19 cellular contexts compared by ENCODE assay signal in genomic region chr3:49256152-49256551, GRCh38. TPM values are rescaled to one million over a fixed set of nuclear protein-coding genes. Genes with fewer than 3 reads are reported as not detected.
DNase-seq lines count a peak whose midpoint lies in the region; ATAC-seq and TF ChIP-seq lines count a peak whose summit lies in the region.
"Had no signal": no experiment of that assay in that cellular context is flagged by ENCODE, and none has a peak within 500 bp of the region (broad histone marks: within the 10 kb centered on the region; RNA-seq: fewer than 3 reads in every experiment).

No MANE protein-coding gene starts in this region.

- peak; percentile 12; the same call in 1 of the 2 replicates for ATAC-seq in PC-3
- ATAC-seq in mucosa of descending colon, result peak; percentile 30
- ATAC-seq in WTC11, result no peak
- no peak for ATAC-seq in GM21786 (IDR thresholded peaks at IDR 0.05; ENCODE audit: unreplicated experiment)

- H3K79me2 ChIP-seq in PC-3 (ENCODE audit: low read length), result no peaks in the 10 kb centered on the region

- H4K20me1 ChIP-seq in BLaER1 (no peaks in the 10 kb centered on the region), PC-3 (ENCODE audit: low read length) (no peaks in the 10 kb centered on the region)

- H3K27ac ChIP-seq in BLaER1 (peak overlapping the region; percentile 67), PC-3 (ENCODE audit: low read length) (no peak overlapping the region), rectal smooth muscle tissue (ENCODE audit: low read depth, low read length) (peak overlapping the region; percentile 28)
- H3K27ac ChIP-seq: SJCRH30 had no signal

- no peak overlapping the region for H2AFZ ChIP-seq in PC-3 (ENCODE audit: low read length)

- H3K36me3 Mint-ChIP-seq in WTC11, result no peaks in the 10 kb centered on the region
- H3K36me3 Mint-ChIP-seq: CD4-positive, alpha-beta memory T cell had no signal

- intact Hi-C loops in PC-3 (cut with micrococcal nuclease) (no loop called here), mucosa of descending colon (cut with DNase I, micrococcal nuclease) (no loop called here)

- no peak overlapping the region for H3K27ac Mint-ChIP-seq in WTC11
- H3K27ac Mint-ChIP-seq: B cell; CD4-positive, alpha-beta memory T cell had no signal

- no peaks in the 10 kb centered on the region for H3K9me2 ChIP-seq in PC-3 (replicated peaks; ENCODE audit: low read length)

- H3K36me3 ChIP-seq in BLaER1 (no peaks in the 10 kb centered on the region), PC-3 (ENCODE audit: low read depth, low read length) (no peaks in the 10 kb centered on the region), mucosa of descending colon (ENCODE audit: low read depth) (no peaks in the 10 kb centered on the region), rectal smooth muscle tissue (ENCODE audit: control insufficient read depth, insufficient read depth, low read length) (no peaks in the 10 kb centered on the region)
- H3K36me3 ChIP-seq: SJCRH30 had no signal

- H3K4me2 ChIP-seq in BLaER1 (peak overlapping the region; percentile 89), PC-3 (ENCODE audit: low read length) (peak overlapping the region; percentile 23)

- H3K27me3 ChIP-seq in BLaER1 (no peaks in the 10 kb centered on the region; the same call in 1 of the 2 replicates), PC-3 (ENCODE audit: low read length) (no peaks in the 10 kb centered on the region), rectal smooth muscle tissue (ENCODE audit: control insufficient read depth, insufficient read depth, low read length) (no peaks in the 10 kb centered on the region)
- H3K27me3 ChIP-seq: SJCRH30 had no signal

- POLR2A ChIA-PET in PC-3 (lab: Charles Lee; ENCODE audit: unreplicated experiment) (no interaction called here), WTC11 (lab: Charles Lee) (no interaction called here)

- H3K4me1 Mint-ChIP-seq in WTC11, result no peaks in the 10 kb centered on the region
- H3K4me1 Mint-ChIP-seq: B cell; CD4-positive, alpha-beta memory T cell had no signal

- no peaks in the 10 kb centered on the region for H3K9me3 Mint-ChIP-seq in WTC11
- H3K9me3 Mint-ChIP-seq: CD4-positive, alpha-beta memory T cell had no signal

- TF ChIP-seq CTCF in PC-3 (conservative IDR thresholded peaks at IDR 0.05; ENCODE audit: low read depth, low read length) (no peak), mucosa of descending colon (IDR thresholded peaks at IDR 0.05) (no peak), WTC11 (IDR thresholded peaks at IDR 0.05) (no peak)

- H3K27me3 Mint-ChIP-seq in WTC11 (ENCODE audit: low read depth), result no peaks in the 10 kb centered on the region
- H3K27me3 Mint-ChIP-seq: B cell had no signal

- H3K4me3 Mint-ChIP-seq in WTC11, result no peak overlapping the region
- H3K4me3 Mint-ChIP-seq: B cell; CD4-positive, alpha-beta memory T cell had no signal

- H3K9ac ChIP-seq in BLaER1 (peak overlapping the region; percentile 59), PC-3 (ENCODE audit: low read length) (no peak overlapping the region), rectal smooth muscle tissue (ENCODE audit: low read length) (no peak overlapping the region)

- no peak overlapping the region for H3K4me3 ChIP-seq in BLaER1
- no peak overlapping the region for H3K4me3 ChIP-seq in PC-3 (ENCODE audit: low read length)
- H3K4me3 ChIP-seq in mucosa of descending colon, result no peak overlapping the region
- no peak overlapping the region for H3K4me3 ChIP-seq in rectal smooth muscle tissue (ENCODE audit: low read length)
- H3K4me3 ChIP-seq: SJCRH30 had no signal

- CTCF ChIA-PET in PC-3 (lab: Charles Lee) (no interaction called here), WTC11 (lab: Charles Lee) (no interaction called here)

- DNase-seq in PC-3 (peak; percentile 24), mucosa of descending colon (peak in 1 of 3 donors; percentile 23), WTC11 (ENCODE audit: low spot score) (no peak), foreskin melanocyte (no peak)
- DNase-seq in activated CD4-positive, alpha-beta T cell treated with anti-CD3 and anti-CD28 coated beads, Interleukin-2, amount 50 U/mL, for 1 hour, result no peak
- DNase-seq: Calu3; CD4-positive, alpha-beta memory T cell; EL; IMR-90; NCI-H1417 treated with DMSO at 0.1 percent for 48 hours; NCI-H187 treated with DMSO at 0.1 percent for 48 hours; NCI-H226; NCI-H524; NCI-H82; SJCRH30 had no signal

- peaks cover 41% of the 10 kb centered on the region for H3K4me1 ChIP-seq in BLaER1
- peaks cover 21% of the 10 kb centered on the region for H3K4me1 ChIP-seq in PC-3 (ENCODE audit: insufficient read depth, low read length)
- H3K4me1 ChIP-seq in mucosa of descending colon (ENCODE audit: low read depth), result no peaks in the 10 kb centered on the region
- H3K4me1 ChIP-seq in rectal smooth muscle tissue (ENCODE audit: control insufficient read depth, insufficient read depth, low read length), result peaks cover 11% of the 10 kb centered on the region
- H3K4me1 ChIP-seq: SJCRH30 had no signal

- H3K9me3 ChIP-seq in BLaER1 (no peaks in the 10 kb centered on the region), PC-3 (ENCODE audit: low read length) (no peaks in the 10 kb centered on the region), mucosa of descending colon (no peaks in the 10 kb centered on the region)
- H3K9me3 ChIP-seq: SJCRH30 had no signal

- no peaks in the 10 kb centered on the region for H3F3A ChIP-seq in PC-3 (ENCODE audit: low read length, unreplicated experiment)

- no TSS peak for BruUV-seq in PC-3 (replicated peaks; lab: Mats Ljungman, UMichigan)

TF ChIP-seq in WTC11, 78 proteins besides CTCF, POLR2A, EP300 and RAD21 (continues in another document):
- TF ChIP-seq TEAD4 (CRISPR knock-in tag; IDR thresholded peaks at IDR 0.05), result no peak
- TF ChIP-seq TCF7 (CRISPR knock-in tag; IDR thresholded peaks at IDR 0.05; ENCODE audit: low read depth), result no peak
- no peak for TF ChIP-seq PRRX2 (CRISPR knock-in tag; IDR thresholded peaks at IDR 0.05)
- no peak for TF ChIP-seq ZNF396 (CRISPR knock-in tag; IDR thresholded peaks at IDR 0.05; ENCODE audit: borderline replicate concordance)
- no peak for TF ChIP-seq ERG (CRISPR knock-in tag; IDR thresholded peaks at IDR 0.05)
- TF ChIP-seq ZNF219 (CRISPR knock-in tag; IDR thresholded peaks at IDR 0.05; ENCODE audit: borderline replicate concordance), result no peak
- no peak for TF ChIP-seq PREB (CRISPR knock-in tag; IDR thresholded peaks at IDR 0.05; ENCODE audit: borderline replicate concordance)
- TF ChIP-seq ATF6 (CRISPR knock-in tag; IDR thresholded peaks at IDR 0.05), result no peak
- TF ChIP-seq USF1 (CRISPR knock-in tag; IDR thresholded peaks at IDR 0.05), result no peak
- TF ChIP-seq ATF2 (CRISPR knock-in tag; IDR thresholded peaks at IDR 0.05; ENCODE audit: borderline replicate concordance, low read depth), result no peak
- no peak for TF ChIP-seq FOXK1 (CRISPR knock-in tag; IDR thresholded peaks at IDR 0.05)
- TF ChIP-seq SP1 (CRISPR knock-in tag; conservative IDR thresholded peaks at IDR 0.05), result no peak

RNA-seq across cellular contexts. Expression of gene C3orf62, which starts 20.9 kb away (rescaled TPM):
- total RNA-seq in PC-3 (2014; rRNA removed), result 3.9 and 10.3 TPM in 2 replicates
- total RNA-seq in mucosa of descending colon, result 1 to 10 TPM; 4.5 to 7.8 (median 5.5) TPM
- 2.1 to 2.5 TPM (median 2.4 TPM) in 3 replicates for total RNA-seq in WTC11 (2021)

Comparison
In these comparisons a context has a peak if more than half of its experiments do, and no peak if none do; other contexts are left out.
1. ATAC-seq: peak in PC-3 (single experiment) and mucosa of descending colon (single experiment); none in WTC11 (single experiment) and GM21786 (single experiment).